9 cellular contexts compared by ENCODE assay signal in the genomic region with DNA sequence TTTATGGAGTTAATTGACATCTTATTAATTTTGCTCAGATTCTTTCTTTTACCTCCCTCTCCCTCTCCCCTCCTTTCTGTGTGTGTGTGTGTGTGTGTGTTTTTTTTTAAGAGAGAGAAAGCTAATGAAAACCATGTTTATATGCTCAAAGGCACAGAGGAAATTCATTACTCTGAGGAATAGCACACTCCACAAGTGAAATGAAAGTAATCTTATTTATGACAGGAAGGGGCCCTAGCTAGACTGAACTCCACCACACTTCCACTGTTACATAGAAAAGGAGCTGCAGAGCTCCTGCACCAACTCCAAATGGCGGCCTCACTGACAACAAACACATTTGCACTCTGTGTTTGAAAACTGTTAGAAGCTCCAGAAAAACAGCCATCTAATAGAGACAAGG.
A peak's percentile ranks its signal among the peaks of the same experiment; 100 is the strongest.
DNase-seq lines count a peak whose midpoint lies in the region; ATAC-seq and TF ChIP-seq lines count a peak whose summit lies in the region.
"Had no signal": no experiment of that assay in that cellular context is flagged by ENCODE, and none has a peak within 500 bp of the region (broad histone marks: within the 10 kb centered on the region; RNA-seq: fewer than 3 reads in every experiment).

No MANE protein-coding gene starts in this region.

- H3K79me2 ChIP-seq in SK-N-SH (ENCODE audit: insufficient read depth) = no peaks in the 10 kb centered on the region

- H4K20me1 ChIP-seq in SK-N-SH (ENCODE audit: insufficient read depth) = no peaks in the 10 kb centered on the region

- no peak for TF ChIP-seq POLR2A in stomach (IDR thresholded peaks at IDR 0.05)

- peak; percentile 32; the same call in 1 of the 2 replicates for TF ChIP-seq RAD21 in SK-N-SH (IDR thresholded peaks at IDR 0.05; ENCODE audit: low read length)

- peak; percentile 89 for ATAC-seq in GM18502 (IDR thresholded peaks at IDR 0.05; ENCODE audit: poor library complexity, unreplicated experiment)
- peak; percentile 88 for ATAC-seq in GM21825 (IDR thresholded peaks at IDR 0.05; ENCODE audit: unreplicated experiment)

- H3K27me3 ChIP-seq in SK-N-SH (ENCODE audit: insufficient read depth) (no peaks in the 10 kb centered on the region), stomach (no peaks in the 10 kb centered on the region)
- no peaks in the 10 kb centered on the region for H3K27me3 ChIP-seq in effector memory CD4-positive, alpha-beta T cell (replicated peaks; ENCODE audit: control insufficient read depth, insufficient read depth, low read length, poor library complexity, severe bottlenecking)

- CTCF ChIA-PET in SK-N-SH (lab: Yijun Ruan, JAX) = interaction anchor here (0.9 to 9.4 kb wide), 11 partner anchors 13 to 1220 kb away, joined by 3 to 128 read pairs (median 5); no protein-coding TSS in a partner anchor

- no peaks in the 10 kb centered on the region for H3K9me2 ChIP-seq in SK-N-SH

- 32% methylated on average over 1 of the region's 1 CpG for WGBS in SK-N-SH (ENCODE audit: low lambda C conversion rate)
- 64 to 78% (median 69%) methylated on average over 1 of the region's 1 CpG for WGBS in stomach, 5 donors

- POLR2A ChIA-PET in SK-N-SH (lab: Yijun Ruan, JAX) = interaction anchor here (0.6 to 1.5 kb wide), 7 partner anchors 16 to 1221 kb away, joined by 3 to 7 read pairs (median 4); partner anchors contain the start of gene PDGFRA

- no peaks in the 10 kb centered on the region for H3K36me3 ChIP-seq in SK-N-SH (replicated peaks in 1 of 2; ENCODE audit: control insufficient read depth in 1 of 2, insufficient read depth in 2 of 2, low read length in 1 of 2)
- H3K36me3 ChIP-seq in stomach = no peaks in the 10 kb centered on the region
- H3K36me3 ChIP-seq in effector memory CD4-positive, alpha-beta T cell (ENCODE audit: control insufficient read depth, insufficient read depth, low read length) = no peaks in the 10 kb centered on the region

- DNase-seq in SK-N-SH (peak; percentile 27), left kidney (ENCODE audit: low read depth, low spot score) (peak; percentile 65), stomach (no peak), cortex of kidney (lab: John Stamatoyannopoulos, UW) (no peak), hepatic stellate cell (ENCODE audit: low spot score) (no peak)
- no peak for DNase-seq in effector memory CD4-positive, alpha-beta T cell
- DNase-seq: effector CD8-positive, alpha-beta T cell had no signal

- TF ChIP-seq CTCF in SK-N-SH (IDR thresholded peaks at IDR 0.05) (no peak), stomach (IDR thresholded peaks at IDR 0.05) (no peak)

- no peaks in the 10 kb centered on the region for H3K9me3 ChIP-seq in SK-N-SH
- H3K9me3 ChIP-seq in stomach = no peaks in the 10 kb centered on the region
- no peaks in the 10 kb centered on the region for H3K9me3 ChIP-seq in effector memory CD4-positive, alpha-beta T cell (ENCODE audit: control insufficient read depth, low read length)

- peak in 1 of 2 experiments; percentile 95; a peak in 2 of 4 replicates for TF ChIP-seq EP300 in SK-N-SH (IDR thresholded peaks at IDR 0.05; ENCODE audit: borderline replicate concordance in 1 of 2, low read depth in 1 of 2, low read length in 1 of 2)
- no peak for TF ChIP-seq EP300 in stomach (IDR thresholded peaks at IDR 0.05)

- H2AFZ ChIP-seq in SK-N-SH (ENCODE audit: low read depth) = 0 out of 2 replicates have a peak overlapping the region, but pooled peaks have one; percentile 4

- no peak overlapping the region for H3K9ac ChIP-seq in SK-N-SH

- H3K4me3 ChIP-seq in SK-N-SH (ENCODE audit: low read depth in 2 of 2, low read length in 1 of 2) (peak overlapping the region in 1 of 2 experiments; percentile 10; a peak in 1 of 4 replicates), stomach (no peak overlapping the region)
- H3K4me3 ChIP-seq in effector memory CD4-positive, alpha-beta T cell (ENCODE audit: insufficient read depth, low read depth, low read length, poor library complexity, severe bottlenecking) = no peak overlapping the region

- H3K4me1 ChIP-seq in SK-N-SH (ENCODE audit: control insufficient read depth in 1 of 2, insufficient read depth in 2 of 2, low read depth in 1 of 2, low read length in 1 of 2) (peaks cover 40 to 56% of the 10 kb centered on the region in 2 experiments), stomach (peaks cover 0 to 62% (median 20%) of the 10 kb centered on the region in 4 donors)
- no peaks in the 10 kb centered on the region for H3K4me1 ChIP-seq in effector memory CD4-positive, alpha-beta T cell (ENCODE audit: control insufficient read depth, insufficient read depth, low read length, poor library complexity, severe bottlenecking)

- peak overlapping the region; percentile 35 for H3K4me2 ChIP-seq in SK-N-SH

- peak overlapping the region; percentile 26 to 100; a peak in 3 of 4 replicates for H3K27ac ChIP-seq in SK-N-SH (ENCODE audit: low read depth in 2 of 2, low read length in 1 of 2)
- peak overlapping the region in 2 of 5 donors; percentile 31 to 35 for H3K27ac ChIP-seq in stomach
- no peak overlapping the region for H3K27ac ChIP-seq in effector memory CD4-positive, alpha-beta T cell (ENCODE audit: insufficient read depth, low read length, poor library complexity, severe bottlenecking)

- intact Hi-C loops in stomach (cut with DNase I; ENCODE audit: low total_unique reads) = no loop called here

- H3F3A ChIP-seq in SK-N-SH (replicated peaks; ENCODE audit: insufficient read depth) = peaks cover 4% of the 10 kb centered on the region

TF ChIP-seq in SK-N-SH, 30 proteins besides CTCF, POLR2A, EP300 and RAD21 (continues in another document):
- TF ChIP-seq SMC3 (IDR thresholded peaks at IDR 0.05; ENCODE audit: low read depth, low read length) (no peak), JUND (IDR thresholded peaks at IDR 0.05) (no peak), FOSL2 (IDR thresholded peaks at IDR 0.05; ENCODE audit: borderline replicate concordance, low read depth) (no peak), CHD2 (IDR thresholded peaks at IDR 0.05; ENCODE audit: low read length, partially characterized antibody) (peak; percentile 49), MEF2A (IDR thresholded peaks at IDR 0.05; ENCODE audit: borderline replicate concordance, low read depth) (no peak), ELF1 (IDR thresholded peaks at IDR 0.05) (no peak), TCF12 (IDR thresholded peaks at IDR 0.05) (peak; percentile 82), RCOR1 (IDR thresholded peaks at IDR 0.05; ENCODE audit: low read length) (peak; percentile 90; the same call in 1 of the 2 replicates), FOXM1 (IDR thresholded peaks at IDR 0.05; ENCODE audit: low read depth) (no peak), RFX5 (IDR thresholded peaks at IDR 0.05; ENCODE audit: low read length) (peak; percentile 7; the same call in 1 of the 2 replicates), MXI1 (IDR thresholded peaks at IDR 0.05; ENCODE audit: low read depth, low read length) (peak; percentile 54), YY1 (IDR thresholded peaks at IDR 0.05; ENCODE audit: low read depth) (no peak), GATA2 (CRISPR knock-in tag; IDR thresholded peaks at IDR 0.05) (peak; percentile 40; the same call in 1 of the 2 replicates), PBX3 (IDR thresholded peaks at IDR 0.05) (0 out of 2 replicates have a peak, but pooled peaks have one; percentile 13), TEAD4 (IDR thresholded peaks at IDR 0.05; ENCODE audit: borderline replicate concordance, insufficient read depth) (0 out of 2 replicates have a peak, but pooled peaks have one; percentile 11), FOXJ3 (CRISPR knock-in tag; IDR thresholded peaks at IDR 0.05) (peak; percentile 31; the same call in 1 of the 2 replicates), MAX (IDR thresholded peaks at IDR 0.05; ENCODE audit: low read depth) (no peak), NFIC (IDR thresholded peaks at IDR 0.05; ENCODE audit: borderline replicate concordance) (no peak), EZH2phosphoT487 (IDR thresholded peaks at IDR 0.05; ENCODE audit: borderline replicate concordance, low read depth) (no peak), NRF1 (IDR thresholded peaks at IDR 0.05; ENCODE audit: low read depth, low read length) (no peak)
- TF ChIP-seq, protein P1, sequence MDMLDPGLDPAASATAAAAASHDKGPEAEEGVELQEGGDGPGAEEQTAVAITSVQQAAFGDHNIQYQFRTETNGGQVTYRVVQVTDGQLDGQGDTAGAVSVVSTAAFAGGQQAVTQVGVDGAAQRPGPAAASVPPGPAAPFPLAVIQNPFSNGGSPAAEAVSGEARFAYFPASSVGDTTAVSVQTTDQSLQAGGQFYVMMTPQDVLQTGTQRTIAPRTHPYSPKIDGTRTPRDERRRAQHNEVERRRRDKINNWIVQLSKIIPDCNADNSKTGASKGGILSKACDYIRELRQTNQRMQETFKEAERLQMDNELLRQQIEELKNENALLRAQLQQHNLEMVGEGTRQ (IDR thresholded peaks at IDR 0.05; ENCODE audit: borderline replicate concordance, low read depth, low read length) = no peak
- TF ChIP-seq, protein P2, sequence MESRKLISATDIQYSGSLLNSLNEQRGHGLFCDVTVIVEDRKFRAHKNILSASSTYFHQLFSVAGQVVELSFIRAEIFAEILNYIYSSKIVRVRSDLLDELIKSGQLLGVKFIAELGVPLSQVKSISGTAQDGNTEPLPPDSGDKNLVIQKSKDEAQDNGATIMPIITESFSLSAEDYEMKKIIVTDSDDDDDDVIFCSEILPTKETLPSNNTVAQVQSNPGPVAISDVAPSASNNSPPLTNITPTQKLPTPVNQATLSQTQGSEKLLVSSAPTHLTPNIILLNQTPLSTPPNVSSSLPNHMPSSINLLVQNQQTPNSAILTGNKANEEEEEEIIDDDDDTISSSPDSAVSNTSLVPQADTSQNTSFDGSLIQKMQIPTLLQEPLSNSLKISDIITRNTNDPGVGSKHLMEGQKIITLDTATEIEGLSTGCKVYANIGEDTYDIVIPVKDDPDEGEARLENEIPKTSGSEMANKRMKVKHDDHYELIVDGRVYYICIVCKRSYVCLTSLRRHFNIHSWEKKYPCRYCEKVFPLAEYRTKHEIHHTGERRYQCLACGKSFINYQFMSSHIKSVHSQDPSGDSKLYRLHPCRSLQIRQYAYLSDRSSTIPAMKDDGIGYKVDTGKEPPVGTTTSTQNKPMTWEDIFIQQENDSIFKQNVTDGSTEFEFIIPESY (IDR thresholded peaks at IDR 0.05; ENCODE audit: borderline replicate concordance, low read depth) = no peak

Comparison
In these comparisons a context has a peak if more than half of its experiments do, and no peak if none do; other contexts are left out.
1. DNase-seq: peak in SK-N-SH (single experiment) and left kidney (single experiment); none in stomach (single experiment), cortex of kidney (single experiment), effector memory CD4-positive, alpha-beta T cell (0 of 3) and hepatic stellate cell (single experiment).